In the genomic region with DNA sequence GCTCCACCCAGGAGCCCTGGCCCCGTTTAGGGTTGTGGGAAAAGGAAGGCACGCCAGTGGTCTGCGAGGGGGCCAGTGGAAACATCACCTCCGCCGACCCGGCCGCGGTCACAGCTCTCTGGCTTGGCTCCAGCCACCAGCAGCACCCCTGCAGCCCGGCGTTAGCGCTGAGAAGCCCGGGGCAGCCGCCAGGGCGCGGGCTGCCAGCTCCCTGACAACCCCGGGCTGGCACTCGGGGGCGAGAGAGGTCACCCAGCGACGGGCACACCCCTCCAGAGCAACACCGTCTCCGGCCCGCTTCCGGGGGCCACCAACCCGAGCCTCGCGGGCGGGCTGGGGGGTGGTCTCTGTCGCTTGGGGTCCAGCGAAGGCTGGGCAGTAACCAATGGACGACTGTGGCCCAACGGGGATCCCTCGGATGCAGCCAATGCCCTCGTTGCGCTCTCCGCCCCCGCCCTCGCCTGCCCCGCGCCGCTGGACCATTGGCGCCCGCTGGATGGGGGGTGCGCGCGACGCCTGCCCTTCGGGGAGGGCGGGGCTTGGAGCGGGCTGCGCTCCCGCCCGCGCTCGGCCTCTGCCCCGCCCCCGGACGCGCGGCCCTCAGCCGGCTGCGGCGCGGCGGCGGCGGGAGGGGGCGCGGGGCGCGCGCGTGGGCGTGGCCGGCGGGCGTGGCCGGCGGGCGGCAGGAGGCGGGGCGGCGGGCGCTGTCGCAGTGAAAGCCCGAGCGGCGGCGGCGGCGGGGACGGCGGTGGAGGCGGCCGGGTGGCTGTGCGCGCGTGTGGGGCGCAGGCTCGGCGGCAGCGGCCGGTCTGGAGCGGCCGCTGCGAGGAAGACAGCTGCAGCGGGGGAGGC, we compare ENCODE assay signal across 8 cellular contexts. TPM values are rescaled to one million over a fixed set of nuclear protein-coding genes. Genes with fewer than 3 reads are reported as not detected.
DNase-seq lines count a peak whose midpoint lies in the region; ATAC-seq and TF ChIP-seq lines count a peak whose summit lies in the region.

A gene (plus strand): TSS at position 712 of the 852 bp plus-strand sequence. CDS start 1,007 bp downstream, outside the sequence.

- H3K36me3 ChIP-seq in Karpas-422 (ENCODE audit: insufficient read depth, low read length): no peaks in the 10 kb centered on the region
- no peaks in the 10 kb centered on the region for H3K36me3 ChIP-seq in neural cell (ENCODE audit: insufficient read depth, low read length)
- H3K36me3 ChIP-seq in stomach smooth muscle (ENCODE audit: control insufficient read depth in 2 of 2, insufficient read depth in 2 of 2, low read length in 2 of 2): no peaks in the 10 kb centered on the region

- peak within 1 kb of the TSS; percentile 58 for H3K9ac ChIP-seq in Karpas-422 (ENCODE audit: low read length)
- peak within 1 kb of the TSS; percentile 61 for H3K9ac ChIP-seq in neural cell (ENCODE audit: low read length)
- H3K9ac ChIP-seq in stomach smooth muscle (ENCODE audit: low read length in 2 of 2): peak within 1 kb of the TSS; percentile 58 to 68

- TF ChIP-seq CTCF in foreskin keratinocyte (conservative IDR thresholded peaks at IDR 0.05) (peak; percentile 36), neural cell (IDR thresholded peaks at IDR 0.05; ENCODE audit: poor library complexity, severe bottlenecking) (peak; percentile 62)

- TF ChIP-seq EP300 in neural cell (conservative IDR thresholded peaks at IDR 0.05; ENCODE audit: poor library complexity, severe bottlenecking): no peak

- H3K27ac ChIP-seq in Karpas-422 (ENCODE audit: low read length): no peak within 1 kb of the TSS
- H3K27ac ChIP-seq in foreskin keratinocyte: no peak within 1 kb of the TSS
- H3K27ac ChIP-seq in neural cell (ENCODE audit: low read length): no peak within 1 kb of the TSS
- H3K27ac ChIP-seq in stomach smooth muscle (ENCODE audit: low read length): peak within 1 kb of the TSS; percentile 75

- no peak for TF ChIP-seq RAD21 in neural cell (conservative IDR thresholded peaks at IDR 0.05)

- H3K4me3 ChIP-seq in Karpas-422 (ENCODE audit: low read length) (peak within 1 kb of the TSS; percentile 65), neural cell (ENCODE audit: low read length) (peak within 1 kb of the TSS; percentile 86), stomach smooth muscle (ENCODE audit: low read length in 2 of 2) (peak within 1 kb of the TSS; percentile 59 to 84)

- H3K27me3 ChIP-seq in Karpas-422 (ENCODE audit: low read length) (no peaks in the 10 kb centered on the region), foreskin keratinocyte (peaks cover 92% of the 10 kb centered on the region), neural cell (ENCODE audit: insufficient read depth, low read depth, low read length) (peaks cover 29% of the 10 kb centered on the region), stomach smooth muscle (ENCODE audit: control insufficient read depth in 1 of 2, insufficient read depth in 2 of 2, low read length in 2 of 2) (no peaks in the 10 kb centered on the region)

- H3K4me1 ChIP-seq in Karpas-422 (ENCODE audit: low read length): peaks cover 18% of the 10 kb centered on the region
- no peaks in the 10 kb centered on the region for H3K4me1 ChIP-seq in foreskin keratinocyte
- H3K4me1 ChIP-seq in stomach smooth muscle (ENCODE audit: control insufficient read depth, insufficient read depth, low read length): peaks cover 50% of the 10 kb centered on the region

- H4K20me1 ChIP-seq in Karpas-422 (ENCODE audit: insufficient read depth, low read depth, low read length): peaks cover 9% of the 10 kb centered on the region
- no peaks in the 10 kb centered on the region for H4K20me1 ChIP-seq in neural cell (ENCODE audit: insufficient read depth)

- H2AFZ ChIP-seq in Karpas-422 (ENCODE audit: low read length) (peak within 1 kb of the TSS; percentile 85), neural cell (ENCODE audit: low read depth, low read length) (peak within 1 kb of the TSS; percentile 4)

- no peaks in the 10 kb centered on the region for H3K79me2 ChIP-seq in Karpas-422 (ENCODE audit: low read length)
- H3K79me2 ChIP-seq in neural cell (replicated peaks; ENCODE audit: insufficient read depth, low read length): no peaks in the 10 kb centered on the region

- peak within 1 kb of the TSS; percentile 76 for H3K4me2 ChIP-seq in Karpas-422 (ENCODE audit: low read depth, low read length, poor library complexity, severe bottlenecking)
- peak within 1 kb of the TSS; percentile 35 for H3K4me2 ChIP-seq in neural cell (ENCODE audit: low read length)

- ATAC-seq in GM21529 (IDR thresholded peaks at IDR 0.05; ENCODE audit: unreplicated experiment) (peak; percentile 56), foreskin keratinocyte (peak; percentile 63)

- DNase-seq in DMS 273 treated with DMSO at 0.1 percent for 48 hours (lab: John Stamatoyannopoulos, UW) (peak; percentile 77), Karpas-422 (peak; percentile 93), activated gamma-delta T cell treated with Interleukin-2 at 50 U/mL for 16 hours (peak; percentile 76), foreskin keratinocyte (peak in 1 of 2 donors; percentile 15)

- H3F3A ChIP-seq in neural cell (ENCODE audit: insufficient read depth, low read length, poor library complexity, severe bottlenecking): no peaks in the 10 kb centered on the region

- no peaks in the 10 kb centered on the region for H3K9me3 ChIP-seq in Karpas-422 (ENCODE audit: low read length)
- no peaks in the 10 kb centered on the region for H3K9me3 ChIP-seq in neural cell (ENCODE audit: low read length)
- no peaks in the 10 kb centered on the region for H3K9me3 ChIP-seq in stomach smooth muscle (ENCODE audit: control insufficient read depth in 2 of 2, low read length in 2 of 2)

- H3K9me2 ChIP-seq in Karpas-422 (replicated peaks; ENCODE audit: insufficient read depth, low read length) (no peaks in the 10 kb centered on the region), neural cell (ENCODE audit: insufficient read depth, low read length) (no peaks in the 10 kb centered on the region)

- TF ChIP-seq POLR2A in Raji (IDR thresholded peaks at IDR 0.05; ENCODE audit: insufficient read depth, low read depth, low read length): peak; percentile 35; the same call in 1 of the 2 replicates

TF ChIP-seq in neural cell, 6 proteins besides CTCF, POLR2A, EP300 and RAD21:
- TF ChIP-seq POLR2AphosphoS5 (IDR thresholded peaks at IDR 0.05) (peak; percentile 49), SMC3 (conservative IDR thresholded peaks at IDR 0.05; ENCODE audit: poor library complexity) (peak; percentile 51), EZH2 (IDR thresholded peaks at IDR 0.05; ENCODE audit: borderline replicate concordance, insufficient read depth, low read length, poor library complexity, severe bottlenecking) (no peak), TAF1 (IDR thresholded peaks at IDR 0.05; ENCODE audit: low read depth) (no peak), MXI1 (conservative IDR thresholded peaks at IDR 0.05; ENCODE audit: poor library complexity, severe bottlenecking) (no peak)
- TF ChIP-seq, protein P1, sequence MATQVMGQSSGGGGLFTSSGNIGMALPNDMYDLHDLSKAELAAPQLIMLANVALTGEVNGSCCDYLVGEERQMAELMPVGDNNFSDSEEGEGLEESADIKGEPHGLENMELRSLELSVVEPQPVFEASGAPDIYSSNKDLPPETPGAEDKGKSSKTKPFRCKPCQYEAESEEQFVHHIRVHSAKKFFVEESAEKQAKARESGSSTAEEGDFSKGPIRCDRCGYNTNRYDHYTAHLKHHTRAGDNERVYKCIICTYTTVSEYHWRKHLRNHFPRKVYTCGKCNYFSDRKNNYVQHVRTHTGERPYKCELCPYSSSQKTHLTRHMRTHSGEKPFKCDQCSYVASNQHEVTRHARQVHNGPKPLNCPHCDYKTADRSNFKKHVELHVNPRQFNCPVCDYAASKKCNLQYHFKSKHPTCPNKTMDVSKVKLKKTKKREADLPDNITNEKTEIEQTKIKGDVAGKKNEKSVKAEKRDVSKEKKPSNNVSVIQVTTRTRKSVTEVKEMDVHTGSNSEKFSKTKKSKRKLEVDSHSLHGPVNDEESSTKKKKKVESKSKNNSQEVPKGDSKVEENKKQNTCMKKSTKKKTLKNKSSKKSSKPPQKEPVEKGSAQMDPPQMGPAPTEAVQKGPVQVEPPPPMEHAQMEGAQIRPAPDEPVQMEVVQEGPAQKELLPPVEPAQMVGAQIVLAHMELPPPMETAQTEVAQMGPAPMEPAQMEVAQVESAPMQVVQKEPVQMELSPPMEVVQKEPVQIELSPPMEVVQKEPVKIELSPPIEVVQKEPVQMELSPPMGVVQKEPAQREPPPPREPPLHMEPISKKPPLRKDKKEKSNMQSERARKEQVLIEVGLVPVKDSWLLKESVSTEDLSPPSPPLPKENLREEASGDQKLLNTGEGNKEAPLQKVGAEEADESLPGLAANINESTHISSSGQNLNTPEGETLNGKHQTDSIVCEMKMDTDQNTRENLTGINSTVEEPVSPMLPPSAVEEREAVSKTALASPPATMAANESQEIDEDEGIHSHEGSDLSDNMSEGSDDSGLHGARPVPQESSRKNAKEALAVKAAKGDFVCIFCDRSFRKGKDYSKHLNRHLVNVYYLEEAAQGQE (IDR thresholded peaks at IDR 0.05; ENCODE audit: borderline replicate concordance): peak; percentile 41

RNA-seq across cellular contexts. Expression of the gene that starts here (rescaled TPM):
- total RNA-seq in Karpas-422 (2014; rRNA removed; shearing (Covaris generic); ENCODE audit: low replicate concordance): not detected in 2 replicates
- 0.07 TPM in 2 replicates for total RNA-seq in foreskin keratinocyte
- polyA plus RNA-seq in foreskin keratinocyte (0.03 and 0.08 TPM in 2 replicates), neural cell (0.66 and 1.3 TPM in 2 replicates)
- polyA minus RNA-seq in neural cell: 0.81 and 1.7 TPM in 2 replicates

Comparison
In these comparisons a context has a peak if more than half of its experiments do, and no peak if none do; other contexts are left out.
1. Peak in DNase-seq, H3K4me3 ChIP-seq, H3K9ac ChIP-seq and H3K4me2 ChIP-seq in Karpas-422; RNA of the gene not detected or under 1 TPM.
2. Peak in ATAC-seq in foreskin keratinocyte; RNA of the gene not detected or under 1 TPM.